In genomic region chr15:47711654-47712053, GRCh38 we compare ENCODE assay signal across 9 cellular contexts. TPM values are rescaled to one million over a fixed set of nuclear protein-coding genes. Genes with fewer than 3 reads are reported as not detected.
DNase-seq lines count a peak whose midpoint lies in the region; ATAC-seq, FAIRE-seq and TF ChIP-seq lines count a peak whose summit lies in the region.
"Had no signal": no experiment of that assay in that cellular context is flagged by ENCODE, and none has a peak within 500 bp of the region (broad histone marks: within the 10 kb centered on the region; RNA-seq: fewer than 3 reads in every experiment).

No MANE protein-coding gene starts in this region.

- H3K36me3 Mint-ChIP-seq in activated CD8-positive, alpha-beta T cell treated with anti-CD3 and anti-CD28 coated beads for 36 hours (ENCODE audit: low read depth): no peaks in the 10 kb centered on the region
- no peaks in the 10 kb centered on the region for H3K36me3 Mint-ChIP-seq in activated CD8-positive, alpha-beta T cell treated with anti-CD3 and anti-CD28 coated beads, Interleukin-2, amount 10 ng/mL, durations not matched to agents 7 days and 5 days (ENCODE audit: low read depth)
- H3K36me3 Mint-ChIP-seq in activated naive CD4-positive, alpha-beta T cell treated with anti-CD3 and anti-CD28 coated beads, Interleukin-2, amount 10 ng/mL, durations not matched to agents 7 days and 5 days: no peaks in the 10 kb centered on the region

- intact Hi-C loops in activated CD8-positive, alpha-beta T cell treated with anti-CD3 and anti-CD28 coated beads for 36 hours (cut with micrococcal nuclease): loop anchor here (10.0 kb wide), 1 partner anchor 273 kb away; no protein-coding TSS in a partner anchor
- intact Hi-C loops in PC-3 (cut with micrococcal nuclease) (loop anchor here (10.0 kb wide), 1 partner anchor 277 kb away; no protein-coding TSS in a partner anchor), upper lobe of right lung (cut with DNase I) (no loop called here)

- no peaks in the 10 kb centered on the region for H3K4me1 Mint-ChIP-seq in activated CD8-positive, alpha-beta T cell treated with anti-CD3 and anti-CD28 coated beads for 36 hours (ENCODE audit: low read depth)
- no peaks in the 10 kb centered on the region for H3K4me1 Mint-ChIP-seq in activated CD8-positive, alpha-beta T cell treated with anti-CD3 and anti-CD28 coated beads, Interleukin-2, amount 10 ng/mL, durations not matched to agents 7 days and 5 days (ENCODE audit: low read depth)
- no peaks in the 10 kb centered on the region for H3K4me1 Mint-ChIP-seq in activated naive CD4-positive, alpha-beta T cell treated with anti-CD3 and anti-CD28 coated beads, Interleukin-2, amount 10 ng/mL, durations not matched to agents 7 days and 5 days

- TF ChIP-seq CTCF in activated CD8-positive, alpha-beta T cell treated with anti-CD3 and anti-CD28 coated beads for 36 hours (IDR thresholded peaks at IDR 0.05): peak; percentile 34
- TF ChIP-seq CTCF in PC-3 (conservative IDR thresholded peaks at IDR 0.05; ENCODE audit: low read depth, low read length) (peak; percentile 81), fibroblast of villous mesenchyme (IDR thresholded peaks at IDR 0.05; ENCODE audit: insufficient read depth, low read depth, low read length) (peak; percentile 74), upper lobe of right lung (IDR thresholded peaks at IDR 0.05) (peak; percentile 55)

- no peaks in the 10 kb centered on the region for H3K79me2 ChIP-seq in PC-3 (ENCODE audit: low read length)

- H3K9me2 ChIP-seq in PC-3 (replicated peaks; ENCODE audit: low read length): no peaks in the 10 kb centered on the region

- no peaks in the 10 kb centered on the region for H3K9me3 Mint-ChIP-seq in activated CD8-positive, alpha-beta T cell treated with anti-CD3 and anti-CD28 coated beads for 36 hours
- H3K9me3 Mint-ChIP-seq in activated CD8-positive, alpha-beta T cell treated with anti-CD3 and anti-CD28 coated beads, Interleukin-2, amount 10 ng/mL, durations not matched to agents 7 days and 5 days (ENCODE audit: insufficient read depth): no peaks in the 10 kb centered on the region
- no peaks in the 10 kb centered on the region for H3K9me3 Mint-ChIP-seq in activated naive CD4-positive, alpha-beta T cell treated with anti-CD3 and anti-CD28 coated beads, Interleukin-2, amount 10 ng/mL, durations not matched to agents 7 days and 5 days

- H3K36me3 ChIP-seq in PC-3 (ENCODE audit: low read depth, low read length) (no peaks in the 10 kb centered on the region), upper lobe of right lung (no peaks in the 10 kb centered on the region), small intestine (ENCODE audit: control insufficient read depth in 2 of 2, insufficient read depth in 2 of 2, low read length in 2 of 2) (no peaks in the 10 kb centered on the region)

- H3K27me3 Mint-ChIP-seq in activated CD8-positive, alpha-beta T cell treated with anti-CD3 and anti-CD28 coated beads for 36 hours: peaks cover 4% of the 10 kb centered on the region
- peaks cover 10% of the 10 kb centered on the region for H3K27me3 Mint-ChIP-seq in activated CD8-positive, alpha-beta T cell treated with anti-CD3 and anti-CD28 coated beads, Interleukin-2, amount 10 ng/mL, durations not matched to agents 7 days and 5 days (ENCODE audit: low read depth)
- H3K27me3 Mint-ChIP-seq in activated naive CD4-positive, alpha-beta T cell treated with anti-CD3 and anti-CD28 coated beads, Interleukin-2, amount 10 ng/mL, durations not matched to agents 7 days and 5 days: peaks cover 17% of the 10 kb centered on the region

- CTCF ChIA-PET in activated CD8-positive, alpha-beta T cell treated with anti-CD3 and anti-CD28 coated beads for 36 hours (lab: Charles Lee): interaction anchor here (0.7 to 2.1 kb wide), 6 partner anchors 9 to 277 kb away, joined by 3 to 8 read pairs (median 4); no protein-coding TSS in a partner anchor
- CTCF ChIA-PET in activated CD8-positive, alpha-beta T cell treated with anti-CD3 and anti-CD28 coated beads, Interleukin-2, amount 10 ng/mL, durations not matched to agents 7 days and 5 days (lab: Charles Lee): interaction anchor here (0.8 to 2.4 kb wide), 4 partner anchors 250 to 515 kb away, joined by 4 to 15 read pairs (median 4); no protein-coding TSS in a partner anchor
- CTCF ChIA-PET in PC-3 (lab: Charles Lee): interaction anchor here (0.6 to 1.0 kb wide), 2 partner anchors 85 to 276 kb away, joined by 4 to 5 read pairs; no protein-coding TSS in a partner anchor
- CTCF ChIA-PET in activated naive CD4-positive, alpha-beta T cell treated with anti-CD3 and anti-CD28 coated beads, Interleukin-2, amount 10 ng/mL, durations not matched to agents 7 days and 5 days (lab: Charles Lee): interaction anchor here (0.7 to 2.6 kb wide), 5 partner anchors 276 to 1054 kb away, joined by 3 to 15 read pairs (median 3); no protein-coding TSS in a partner anchor

- no peaks in the 10 kb centered on the region for H4K20me1 ChIP-seq in PC-3 (ENCODE audit: low read length)

- H3K4me2 ChIP-seq in PC-3 (ENCODE audit: low read length): no peak overlapping the region

- ATAC-seq in activated CD8-positive, alpha-beta T cell treated with anti-CD3 and anti-CD28 coated beads for 36 hours: no peak
- no peak for ATAC-seq in activated CD8-positive, alpha-beta T cell treated with anti-CD3 and anti-CD28 coated beads, Interleukin-2, amount 10 ng/mL, durations not matched to agents 7 days and 5 days
- ATAC-seq in PC-3 (no peak), upper lobe of right lung (no peak)

- H3K27ac ChIP-seq in PC-3 (ENCODE audit: low read length) (no peak overlapping the region), upper lobe of right lung (no peak overlapping the region), small intestine (ENCODE audit: low read depth in 1 of 2, low read length in 1 of 2) (no peak overlapping the region)

- no peak overlapping the region for H3K27ac Mint-ChIP-seq in activated CD8-positive, alpha-beta T cell treated with anti-CD3 and anti-CD28 coated beads for 36 hours
- no peak overlapping the region for H3K27ac Mint-ChIP-seq in activated CD8-positive, alpha-beta T cell treated with anti-CD3 and anti-CD28 coated beads, Interleukin-2, amount 10 ng/mL, durations not matched to agents 7 days and 5 days
- no peak overlapping the region for H3K27ac Mint-ChIP-seq in activated naive CD4-positive, alpha-beta T cell treated with anti-CD3 and anti-CD28 coated beads, Interleukin-2, amount 10 ng/mL, durations not matched to agents 7 days and 5 days

- H3K9ac ChIP-seq in PC-3 (ENCODE audit: low read length): no peak overlapping the region

- H3K4me3 ChIP-seq in PC-3 (ENCODE audit: low read length) (no peak overlapping the region), fibroblast of villous mesenchyme (ENCODE audit: low read depth, low read length) (no peak overlapping the region), upper lobe of right lung (no peak overlapping the region), small intestine (ENCODE audit: low read depth in 1 of 2, low read length in 2 of 2) (no peak overlapping the region)

- no peaks in the 10 kb centered on the region for H3F3A ChIP-seq in PC-3 (ENCODE audit: low read length, unreplicated experiment)

- no peak overlapping the region for H3K4me3 Mint-ChIP-seq in activated CD8-positive, alpha-beta T cell treated with anti-CD3 and anti-CD28 coated beads for 36 hours
- no peak overlapping the region for H3K4me3 Mint-ChIP-seq in activated CD8-positive, alpha-beta T cell treated with anti-CD3 and anti-CD28 coated beads, Interleukin-2, amount 10 ng/mL, durations not matched to agents 7 days and 5 days
- no peak overlapping the region for H3K4me3 Mint-ChIP-seq in activated naive CD4-positive, alpha-beta T cell treated with anti-CD3 and anti-CD28 coated beads, Interleukin-2, amount 10 ng/mL, durations not matched to agents 7 days and 5 days

- H2AFZ ChIP-seq in PC-3 (ENCODE audit: low read length): peak overlapping the region; percentile 72

- H3K4me1 ChIP-seq in PC-3 (ENCODE audit: insufficient read depth, low read length) (no peaks in the 10 kb centered on the region), upper lobe of right lung (peaks cover 11% of the 10 kb centered on the region), small intestine (ENCODE audit: control insufficient read depth in 2 of 2, insufficient read depth in 1 of 2, low read depth in 1 of 2, low read length in 1 of 2) (peaks cover 5 to 6% of the 10 kb centered on the region in 2 donors)

- POLR2A ChIA-PET in activated CD8-positive, alpha-beta T cell treated with anti-CD3 and anti-CD28 coated beads for 36 hours (lab: Charles Lee): no interaction called here
- POLR2A ChIA-PET in activated CD8-positive, alpha-beta T cell treated with anti-CD3 and anti-CD28 coated beads, Interleukin-2, amount 10 ng/mL, durations not matched to agents 7 days and 5 days (lab: Charles Lee): no interaction called here
- POLR2A ChIA-PET in PC-3 (lab: Charles Lee; ENCODE audit: unreplicated experiment): no interaction called here

- H3K27me3 ChIP-seq in PC-3 (ENCODE audit: low read length) (no peaks in the 10 kb centered on the region), upper lobe of right lung (peaks cover 6% of the 10 kb centered on the region), small intestine (ENCODE audit: control insufficient read depth in 2 of 2, insufficient read depth in 2 of 2, low read length in 2 of 2) (no peaks in the 10 kb centered on the region)

- FAIRE-seq in small intestine (lab: Jason Lieb, UNC): no peak

- BruUV-seq in PC-3 (replicated peaks; lab: Mats Ljungman, UMichigan): no TSS peak

- DNase-seq in activated CD8-positive, alpha-beta T cell treated with anti-CD3 and anti-CD28 coated beads for 36 hours: no peak
- DNase-seq in activated CD8-positive, alpha-beta T cell treated with anti-CD3 and anti-CD28 coated beads, Interleukin-2, amount 10 ng/mL, durations not matched to agents 7 days and 5 days: no peak
- peak; percentile 45 for DNase-seq in PC-3
- DNase-seq in fibroblast of villous mesenchyme (ENCODE audit: low read depth): peak; percentile 42
- DNase-seq in upper lobe of right lung: no peak
- DNase-seq in activated naive CD4-positive, alpha-beta T cell treated with anti-CD3 and anti-CD28 coated beads, Interleukin-2, amount 10 ng/mL, durations not matched to agents 7 days and 5 days: no peak
- DNase-seq in NCI-H226: no peak
- DNase-seq in small intestine: no peak
- DNase-seq: activated CD4-positive, alpha-beta T cell treated with anti-CD3 and anti-CD28 coated beads, Interleukin-2, amount 50 U/mL, for 4 hours had no signal

- H3K9me3 ChIP-seq in PC-3 (ENCODE audit: low read length) (no peaks in the 10 kb centered on the region), upper lobe of right lung (no peaks in the 10 kb centered on the region), small intestine (ENCODE audit: control insufficient read depth, low read depth) (no peaks in the 10 kb centered on the region)

RNA-seq across cellular contexts. Expression of gene SEMA6D, which starts 5.7 kb away (rescaled TPM):
- not detected for total RNA-seq in activated CD8-positive, alpha-beta T cell treated with anti-CD3 and anti-CD28 coated beads for 36 hours
- not detected for total RNA-seq in activated CD8-positive, alpha-beta T cell treated with anti-CD3 and anti-CD28 coated beads, Interleukin-2, amount 10 ng/mL, durations not matched to agents 7 days and 5 days
- total RNA-seq in PC-3 (2014; rRNA removed): 0.52 and 0.91 TPM in 2 replicates
- total RNA-seq in fibroblast of villous mesenchyme: 3.0 and 17.4 TPM in 2 replicates
- 8.0 TPM for total RNA-seq in upper lobe of right lung
- polyA plus RNA-seq in small intestine: 10 to 100 TPM; 14.6 to 28.4 (median 19.4) TPM

Comparison
In these comparisons a context has a peak if more than half of its experiments do, and no peak if none do; other contexts are left out.
1. DNase-seq: peak in PC-3 (single experiment) and fibroblast of villous mesenchyme (single experiment); none in activated CD8-positive, alpha-beta T cell treated with anti-CD3 and anti-CD28 coated beads for 36 hours (single experiment), activated CD8-positive, alpha-beta T cell treated with anti-CD3 and anti-CD28 coated beads, Interleukin-2, amount 10 ng/mL, durations not matched to agents 7 days and 5 days (single experiment), upper lobe of right lung (single experiment), activated naive CD4-positive, alpha-beta T cell treated with anti-CD3 and anti-CD28 coated beads, Interleukin-2, amount 10 ng/mL, durations not matched to agents 7 days and 5 days (single experiment), NCI-H226 (single experiment) and small intestine (single experiment).
2. Peak in every context shown above with its lines, with median percentiles within 50 percentile points of each other: CTCF ChIP-seq.